ENCODE assay signal across 11 cellular contexts in the genomic region with DNA sequence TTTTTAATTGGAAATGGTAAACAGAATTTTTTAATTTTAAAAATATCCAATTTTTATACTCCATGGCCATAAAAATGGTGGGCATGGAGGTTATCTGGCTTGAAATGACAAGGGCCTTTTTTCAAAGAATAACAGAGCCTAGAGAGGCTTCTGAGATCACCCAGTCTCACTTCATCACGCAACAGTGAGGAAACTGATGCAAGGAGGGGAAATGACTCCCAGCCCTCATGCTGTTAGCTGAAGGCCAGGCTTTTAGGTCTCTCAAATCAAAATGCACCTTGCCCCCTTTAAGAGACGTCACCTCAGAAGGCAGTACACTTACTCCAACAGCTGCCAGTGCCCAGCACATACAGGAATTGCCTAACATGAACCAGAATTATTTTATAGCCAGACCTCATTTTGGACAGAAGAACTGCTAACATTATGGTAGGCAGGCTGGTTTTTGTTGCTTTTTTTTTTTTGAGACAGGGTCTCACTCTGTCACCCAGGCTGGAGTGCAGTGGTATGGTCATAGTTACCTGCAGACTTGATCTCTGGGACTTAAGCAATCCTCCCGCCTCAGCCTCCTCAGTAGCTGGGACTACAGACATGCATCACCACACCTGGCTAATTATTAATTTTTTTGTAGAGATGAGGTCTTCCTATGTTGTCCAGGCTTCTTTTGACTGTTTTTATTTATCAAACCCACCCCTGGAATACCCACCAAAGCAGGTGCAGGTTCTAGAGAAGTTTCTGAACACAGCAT. TPM values are rescaled to one million over a fixed set of nuclear protein-coding genes. Genes with fewer than 3 reads are reported as not detected.
DNase-seq lines count a peak whose midpoint lies in the region; TF ChIP-seq lines count a peak whose summit lies in the region.
"Had no signal": no experiment of that assay in that cellular context is flagged by ENCODE, and none has a peak within 500 bp of the region (broad histone marks: within the 10 kb centered on the region; RNA-seq: fewer than 3 reads in every experiment).

No MANE protein-coding gene starts in this region.

- H3K36me3 ChIP-seq in A673 (ENCODE audit: insufficient read depth, low read length, poor library complexity, severe bottlenecking) = no peaks in the 10 kb centered on the region

- H3K27me3 ChIP-seq in A673 (replicated peaks; ENCODE audit: insufficient read depth, low read depth, low read length, poor library complexity) = no peaks in the 10 kb centered on the region
- H3K27me3 ChIP-seq: heart left ventricle, upper lobe of left lung had no signal

- H3K27me3 Mint-ChIP-seq in endothelial cell (ENCODE audit: unreplicated experiment) = peaks cover 4% of the 10 kb centered on the region

- peak overlapping the region; percentile 70 for H3K27ac Mint-ChIP-seq in endothelial cell (ENCODE audit: unreplicated experiment)

- no peaks in the 10 kb centered on the region for H3K9me3 ChIP-seq in A673 (ENCODE audit: low read depth, low read length, poor library complexity, severe bottlenecking)
- H3K9me3 ChIP-seq: heart left ventricle, upper lobe of left lung had no signal

- no peak overlapping the region for H3K4me3 ChIP-seq in A673 (ENCODE audit: low read depth, low read length, poor library complexity, severe bottlenecking)
- H3K4me3 ChIP-seq: heart left ventricle, upper lobe of left lung had no signal

- intact Hi-C loops in A673 (cut with micrococcal nuclease; ENCODE audit: unreplicated experiment) = no loop called here

- peaks cover 26% of the 10 kb centered on the region for H3K36me3 Mint-ChIP-seq in endothelial cell (ENCODE audit: low read depth, unreplicated experiment)

- TF ChIP-seq CTCF in A673 (conservative IDR thresholded peaks at IDR 0.05; ENCODE audit: low read depth, low read length) (no peak), endothelial cell (IDR thresholded peaks at IDR 0.05; ENCODE audit: unreplicated experiment) (no peak)

- H3K4me1 Mint-ChIP-seq in endothelial cell (ENCODE audit: unreplicated experiment) = peaks cover 43% of the 10 kb centered on the region

- H3K27ac ChIP-seq in A673 (ENCODE audit: low read depth, low read length, poor library complexity, severe bottlenecking) = peak overlapping the region; percentile 29
- H3K27ac ChIP-seq: heart left ventricle had no signal

- H3K4me1 ChIP-seq in A673 (ENCODE audit: insufficient read depth, low read length, poor library complexity, severe bottlenecking) = no peaks in the 10 kb centered on the region

- DNase-seq in A673 (ENCODE audit: low spot score) (peak; percentile 37), EH (ENCODE audit: low read depth) (peak; percentile 28), SKM-1 (lab: John Stamatoyannopoulos, UW; ENCODE audit: unreplicated experiment) (peak; percentile 62), endothelial cell (ENCODE audit: low spot score) (no peak), nucleus accumbens (lab: John Stamatoyannopoulos, UW) (no peak), DMS79 (lab: John Stamatoyannopoulos, UW) (no peak), iPS-NIHi11 (ENCODE audit: low spot score) (no peak), T1000 (lab: John Stamatoyannopoulos, UW) (no peak)
- DNase-seq: heart left ventricle, upper lobe of left lung had no signal

- CTCF ChIA-PET in A673 (lab: Charles Lee) = no interaction called here

- no peak overlapping the region for H3K4me3 Mint-ChIP-seq in endothelial cell (ENCODE audit: unreplicated experiment)

- BruUV-seq in A673 (replicated peaks; lab: Mats Ljungman, UMichigan) = TSS peak; percentile 91

- POLR2A ChIA-PET in A673 (lab: Charles Lee; ENCODE audit: low non-redundant PET) = no interaction called here

- H3K9me3 Mint-ChIP-seq in endothelial cell (ENCODE audit: unreplicated experiment) = no peaks in the 10 kb centered on the region

RNA-seq across cellular contexts. Expression of a gene that starts 9.1 kb away (rescaled TPM):
- total RNA-seq in A673 (2021) = 2.9 and 7.3 TPM in 2 replicates
- 53.0 TPM for total RNA-seq in endothelial cell (ENCODE audit: unreplicated experiment)

RNA-seq across cellular contexts. Expression of a gene that starts 48.4 kb away (rescaled TPM):
- 46.2 and 49.8 TPM in 2 replicates for total RNA-seq in A673 (2021)
- total RNA-seq in endothelial cell (ENCODE audit: unreplicated experiment) = 61.9 TPM

RNA-seq across cellular contexts. Expression of a gene that starts 51.9 kb away (rescaled TPM):
- total RNA-seq in A673 (2021) = not detected in 2 replicates
- total RNA-seq in endothelial cell (ENCODE audit: unreplicated experiment) = 1.5 TPM
- total RNA-seq: cerebellum, heart left ventricle had no signal

Comparison
In these comparisons a context has a peak if more than half of its experiments do, and no peak if none do; other contexts are left out.
1. DNase-seq: peak in A673 (single experiment), EH (single experiment) and SKM-1 (single experiment); none in endothelial cell (single experiment), nucleus accumbens (0 of 56), DMS79 (single experiment), iPS-NIHi11 (single experiment) and T1000 (single experiment).